Comparison of ENCODE assay signal across 37 cellular contexts in genomic region chr19:6443986-6444385, GRCh38. TPM values are rescaled to one million over a fixed set of nuclear protein-coding genes. Genes with fewer than 3 reads are reported as not detected.
"Had no signal": no experiment of that assay in that cellular context is flagged by ENCODE, and none has a peak within 500 bp of the region (broad histone marks: within the 10 kb centered on the region; RNA-seq: fewer than 3 reads in every experiment).

No MANE protein-coding gene starts in this region.

- H3K9me3 Mint-ChIP-seq: activated CD4-positive, alpha-beta memory T cell treated with anti-CD3 and anti-CD28 coated beads for 36 hours; activated CD4-positive, alpha-beta T cell treated with anti-CD3 and anti-CD28 coated beads, Interleukin-2, amount 10 ng/mL, durations not matched to agents 24 days and 14 days; activated CD8-positive, alpha-beta T cell treated with anti-CD3 and anti-CD28 coated beads for 36 hours; activated naive CD4-positive, alpha-beta T cell treated with anti-CD3 and anti-CD28 coated beads for 36 hours; activated naive CD4-positive, alpha-beta T cell treated with anti-CD3 and anti-CD28 coated beads, Interleukin-2, amount 50 U/mL, for 24 hours; activated naive CD8-positive, alpha-beta T cell treated with anti-CD3 and anti-CD28 coated beads, Interleukin-2, amount 10 ng/mL, durations not matched to agents 7 days and 5 days; activated naive CD8-positive, alpha-beta T cell treated with anti-CD3 and anti-CD28 coated beads, Interleukin-2, amount 50 U/mL, for 24 hours; activated T-cell treated with anti-CD3 and anti-CD28 coated beads, Interleukin-2, amount 50 U/mL, for 72 hours; activated T-helper 1 cell treated with anti-CD3 and anti-CD28 coated beads, Interleukin-12 subunit alpha, Interleukin-12 subunit beta, Interleukin-2, Interleukin-4 antibody, amounts not matched to agents 30 ng/mL and 10 ng/mL and 1 ng/mL, durations not matched to agents 14 hours and 24 hours and 36 hours; activated T-helper 17 cell treated with anti-CD3 and anti-CD28 coated beads, Interleukin-2, amount 50 U/mL, for 72 hours; central memory CD8-positive, alpha-beta T cell; T-helper 2 cell treated with Interferon-gamma antibody and Interleukin-4, amounts not matched to agents 5 μg/mL and 100 μg/mL, for 36 hours had no signal

- H3K4me1 ChIP-seq: ascending aorta had no signal

- H3K4me3 Mint-ChIP-seq: activated B cell treated with CpG ODN at 0.5 μM for 24 hours; activated CD4-positive, alpha-beta memory T cell treated with anti-CD3 and anti-CD28 coated beads for 36 hours; activated CD4-positive, alpha-beta T cell treated with anti-CD3 and anti-CD28 coated beads, Interleukin-2, amount 10 ng/mL, durations not matched to agents 24 days and 14 days; activated CD8-positive, alpha-beta T cell treated with anti-CD3 and anti-CD28 coated beads for 36 hours; activated naive CD4-positive, alpha-beta T cell treated with anti-CD3 and anti-CD28 coated beads for 36 hours; activated naive CD4-positive, alpha-beta T cell treated with anti-CD3 and anti-CD28 coated beads, Interleukin-2, amount 50 U/mL, for 24 hours; activated naive CD8-positive, alpha-beta T cell; activated naive CD8-positive, alpha-beta T cell treated with anti-CD3 and anti-CD28 coated beads, Interleukin-2, amount 10 ng/mL, durations not matched to agents 7 days and 5 days; activated naive CD8-positive, alpha-beta T cell treated with anti-CD3 and anti-CD28 coated beads, Interleukin-2, amount 50 U/mL, for 24 hours; activated T-cell treated with anti-CD3 and anti-CD28 coated beads, Interleukin-2, amount 50 U/mL, for 4 hours; activated T-cell treated with anti-CD3 and anti-CD28 coated beads, Interleukin-2, amount 50 U/mL, for 72 hours; activated T-helper 1 cell treated with anti-CD3 and anti-CD28 coated beads, Interleukin-12 subunit alpha, Interleukin-12 subunit beta, Interleukin-2, Interleukin-4 antibody, amounts not matched to agents 30 ng/mL and 10 ng/mL and 1 ng/mL, durations not matched to agents 14 hours and 24 hours and 36 hours; activated T-helper 17 cell treated with anti-CD3 and anti-CD28 coated beads, Interleukin-2, amount 50 U/mL, for 72 hours; brain; central memory CD8-positive, alpha-beta T cell; T-helper 1 cell treated with Interleukin-12 subunit alpha and Interleukin-12 subunit beta and Interleukin-4 antibody, amounts not matched to agents 30 μg/mL and 1 μg/mL, for 36 hours; T-helper 2 cell treated with Interferon-gamma antibody and Interleukin-4, amounts not matched to agents 5 μg/mL and 100 μg/mL, for 36 hours had no signal

- ATAC-seq: activated CD8-positive, alpha-beta T cell treated with anti-CD3 and anti-CD28 coated beads for 36 hours; activated naive CD8-positive, alpha-beta T cell treated with anti-CD3 and anti-CD28 coated beads, Interleukin-2, amount 50 U/mL, for 24 hours; activated T-cell treated with anti-CD3 and anti-CD28 coated beads, Interleukin-2, amount 50 U/mL, for 4 hours; activated T-cell treated with anti-CD3 and anti-CD28 coated beads, Interleukin-2, amount 50 U/mL, for 72 hours; activated T-helper 17 cell treated with anti-CD3 and anti-CD28 coated beads, Interleukin-2, amount 50 U/mL, for 72 hours had no signal

- H3K4me3 ChIP-seq: ascending aorta, cardiac muscle cell had no signal

- H3K27ac Mint-ChIP-seq: activated B cell treated with CpG ODN at 0.5 μM for 24 hours; activated CD4-positive, alpha-beta memory T cell treated with anti-CD3 and anti-CD28 coated beads for 36 hours; activated CD4-positive, alpha-beta T cell treated with anti-CD3 and anti-CD28 coated beads, Interleukin-2, amount 10 ng/mL, durations not matched to agents 24 days and 14 days; activated CD8-positive, alpha-beta T cell treated with anti-CD3 and anti-CD28 coated beads for 36 hours; activated naive CD4-positive, alpha-beta T cell treated with anti-CD3 and anti-CD28 coated beads for 36 hours; activated naive CD4-positive, alpha-beta T cell treated with anti-CD3 and anti-CD28 coated beads, Interleukin-2, amount 50 U/mL, for 24 hours; activated naive CD8-positive, alpha-beta T cell treated with anti-CD3 and anti-CD28 coated beads, Interleukin-2, amount 10 ng/mL, durations not matched to agents 7 days and 5 days; activated naive CD8-positive, alpha-beta T cell treated with anti-CD3 and anti-CD28 coated beads, Interleukin-2, amount 50 U/mL, for 24 hours; activated T-cell treated with anti-CD3 and anti-CD28 coated beads, Interleukin-2, amount 50 U/mL, for 72 hours; activated T-helper 1 cell treated with anti-CD3 and anti-CD28 coated beads, Interleukin-12 subunit alpha, Interleukin-12 subunit beta, Interleukin-2, Interleukin-4 antibody, amounts not matched to agents 30 ng/mL and 10 ng/mL and 1 ng/mL, durations not matched to agents 14 hours and 24 hours and 36 hours; activated T-helper 17 cell treated with anti-CD3 and anti-CD28 coated beads, Interleukin-2, amount 50 U/mL, for 72 hours; brain; T-helper 1 cell treated with Interleukin-12 subunit alpha and Interleukin-12 subunit beta and Interleukin-4 antibody, amounts not matched to agents 30 μg/mL and 1 μg/mL, for 36 hours; T-helper 2 cell treated with Interferon-gamma antibody and Interleukin-4, amounts not matched to agents 5 μg/mL and 100 μg/mL, for 36 hours had no signal

- H3K27me3 ChIP-seq: ascending aorta, cardiac muscle cell had no signal

- DNase-seq: activated B cell treated with CpG ODN at 0.5 μM for 24 hours; activated CD4-positive, alpha-beta memory T cell treated with anti-CD3 and anti-CD28 coated beads for 36 hours; activated CD4-positive, alpha-beta T cell treated with anti-CD3 and anti-CD28 coated beads for 4 hours; activated CD4-positive, alpha-beta T cell treated with anti-CD3 and anti-CD28 coated beads, Interleukin-2, amount 10 ng/mL, durations not matched to agents 24 days and 14 days; activated CD4-positive, alpha-beta T cell treated with anti-CD3 and anti-CD28 coated beads, Interleukin-2, amount 50 U/mL, for 1 hour; activated CD4-positive, alpha-beta T cell treated with anti-CD3 and anti-CD28 coated beads, Interleukin-2, amount 50 U/mL, for 4 hours; activated CD4-positive, CD25-positive, alpha-beta regulatory T cell treated with anti-CD3 and anti-CD28 coated beads, Interleukin-2, amount 50 U/mL, for 72 hours; activated CD8-positive, alpha-beta memory T cell treated with anti-CD3 and anti-CD28 coated beads, Interleukin-2, amount 50 U/mL, for 4 hours; activated CD8-positive, alpha-beta T cell treated with anti-CD3 and anti-CD28 coated beads for 36 hours; activated effector memory CD4-positive, alpha-beta T cell treated with anti-CD3 and anti-CD28 coated beads, Interleukin-2, amount 50 U/mL, for 16 hours; activated gamma-delta T cell treated with Interleukin-2 at 50 U/mL for 16 hours; activated naive CD4-positive, alpha-beta T cell; activated naive CD4-positive, alpha-beta T cell treated with anti-CD3 and anti-CD28 coated beads for 36 hours; activated naive CD8-positive, alpha-beta T cell treated with anti-CD3 and anti-CD28 coated beads, Interleukin-2, amount 10 ng/mL, durations not matched to agents 7 days and 5 days; activated naive CD8-positive, alpha-beta T cell treated with anti-CD3 and anti-CD28 coated beads, Interleukin-2, amount 50 U/mL, for 24 hours; activated T-cell treated with anti-CD3 and anti-CD28 coated beads for 4 hours; activated T-cell treated with anti-CD3 and anti-CD28 coated beads, Interleukin-2, amount 50 U/mL, for 1 hour; activated T-cell treated with anti-CD3 and anti-CD28 coated beads, Interleukin-2, amount 50 U/mL, for 4 hours; activated T-cell treated with anti-CD3 and anti-CD28 coated beads, Interleukin-2, amount 50 U/mL, for 72 hours; amygdala; anterior cingulate cortex; caudate nucleus; cerebellar nuclear complex; T-helper 2 cell; T-helper 9 cell had no signal

- H3K27me3 Mint-ChIP-seq: activated B cell treated with CpG ODN at 0.5 μM for 24 hours; activated CD4-positive, alpha-beta memory T cell treated with anti-CD3 and anti-CD28 coated beads for 36 hours; activated CD4-positive, alpha-beta T cell treated with anti-CD3 and anti-CD28 coated beads, Interleukin-2, amount 10 ng/mL, durations not matched to agents 24 days and 14 days; activated CD8-positive, alpha-beta T cell treated with anti-CD3 and anti-CD28 coated beads for 36 hours; activated naive CD4-positive, alpha-beta T cell treated with anti-CD3 and anti-CD28 coated beads, Interleukin-2, amount 50 U/mL, for 24 hours; activated naive CD8-positive, alpha-beta T cell; activated naive CD8-positive, alpha-beta T cell treated with anti-CD3 and anti-CD28 coated beads, Interleukin-2, amount 10 ng/mL, durations not matched to agents 7 days and 5 days; activated naive CD8-positive, alpha-beta T cell treated with anti-CD3 and anti-CD28 coated beads, Interleukin-2, amount 50 U/mL, for 24 hours; activated T-helper 17 cell treated with anti-CD3 and anti-CD28 coated beads, Interleukin-2, amount 50 U/mL, for 72 hours; brain; central memory CD8-positive, alpha-beta T cell had no signal

- H3K9me3 ChIP-seq: ascending aorta had no signal

- H3K27ac ChIP-seq: ascending aorta, cardiac muscle cell, VCaP had no signal

- H3K4me1 Mint-ChIP-seq: activated B cell treated with CpG ODN at 0.5 μM for 24 hours; activated CD4-positive, alpha-beta T cell treated with anti-CD3 and anti-CD28 coated beads, Interleukin-2, amount 10 ng/mL, durations not matched to agents 24 days and 14 days; activated naive CD4-positive, alpha-beta T cell treated with anti-CD3 and anti-CD28 coated beads, Interleukin-2, amount 50 U/mL, for 24 hours; activated naive CD8-positive, alpha-beta T cell treated with anti-CD3 and anti-CD28 coated beads, Interleukin-2, amount 10 ng/mL, durations not matched to agents 7 days and 5 days; activated naive CD8-positive, alpha-beta T cell treated with anti-CD3 and anti-CD28 coated beads, Interleukin-2, amount 50 U/mL, for 24 hours; activated T-helper 17 cell treated with anti-CD3 and anti-CD28 coated beads, Interleukin-2, amount 50 U/mL, for 72 hours; brain; central memory CD8-positive, alpha-beta T cell had no signal

- H3K36me3 ChIP-seq: cardiac muscle cell had no signal

RNA-seq across cellular contexts. Expression of gene SLC25A41, which starts 10.4 kb away (rescaled TPM):
- total RNA-seq: activated CD4-positive, alpha-beta memory T cell treated with anti-CD3 and anti-CD28 coated beads for 36 hours; activated CD8-positive, alpha-beta T cell treated with anti-CD3 and anti-CD28 coated beads for 36 hours; activated naive CD4-positive, alpha-beta T cell treated with anti-CD3 and anti-CD28 coated beads for 36 hours; activated T-cell treated with anti-CD3 and anti-CD28 coated beads, Interleukin-2, amount 50 U/mL, for 4 hours; activated T-helper 17 cell treated with anti-CD3 and anti-CD28 coated beads, Interleukin-2, amount 50 U/mL, for 72 hours; ascending aorta; bronchial epithelial cell had no signal

RNA-seq across cellular contexts. Expression of gene CRB3, which starts 20.1 kb away (rescaled TPM):
- total RNA-seq: ascending aorta had no signal
